ENCODE assay signal across 8 cellular contexts in the genomic region with DNA sequence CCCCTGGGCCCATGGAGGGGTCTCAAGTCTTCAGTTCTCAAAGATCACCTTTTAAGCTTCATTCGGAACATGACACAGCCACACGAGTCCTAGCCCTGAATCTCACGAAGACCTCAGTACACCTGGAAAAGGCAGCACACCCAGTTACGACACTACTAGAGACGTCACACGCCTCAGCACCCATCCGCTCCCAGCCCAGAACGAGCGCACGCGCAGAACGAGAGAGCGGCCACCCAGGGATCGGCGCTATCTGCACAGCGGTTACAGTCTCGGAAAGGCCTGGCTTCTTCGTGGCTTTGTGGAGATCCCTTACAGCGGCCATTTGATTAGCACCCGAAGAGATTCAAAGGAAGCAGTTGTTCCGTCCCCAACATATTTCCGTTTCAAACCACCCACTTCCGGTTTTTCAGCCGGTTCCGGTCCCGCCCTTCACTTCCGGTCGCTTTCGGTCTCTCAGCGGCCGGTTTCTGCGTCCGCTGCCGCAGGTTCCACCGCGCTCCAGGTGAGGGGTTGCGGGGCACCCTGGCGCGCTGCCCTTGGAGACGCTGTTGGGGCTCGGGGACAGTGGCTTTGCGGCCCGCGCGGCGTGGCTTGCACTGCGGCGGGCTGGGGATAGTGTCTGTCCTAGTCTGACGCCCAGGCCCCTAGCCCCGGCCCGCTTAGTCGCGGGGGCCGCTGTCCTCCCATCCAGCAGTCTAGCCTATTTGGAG. TPM values are rescaled to one million over a fixed set of nuclear protein-coding genes. Genes with fewer than 3 reads are reported as not detected.
DNase-seq lines count a peak whose midpoint lies in the region; ATAC-seq lines count a peak whose summit lies in the region.

A gene with protein sequence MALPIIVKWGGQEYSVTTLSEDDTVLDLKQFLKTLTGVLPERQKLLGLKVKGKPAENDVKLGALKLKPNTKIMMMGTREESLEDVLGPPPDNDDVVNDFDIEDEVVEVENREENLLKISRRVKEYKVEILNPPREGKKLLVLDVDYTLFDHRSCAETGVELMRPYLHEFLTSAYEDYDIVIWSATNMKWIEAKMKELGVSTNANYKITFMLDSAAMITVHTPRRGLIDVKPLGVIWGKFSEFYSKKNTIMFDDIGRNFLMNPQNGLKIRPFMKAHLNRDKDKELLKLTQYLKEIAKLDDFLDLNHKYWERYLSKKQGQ (plus strand): TSS at position 432 of the 710 bp plus-strand sequence. CDS start 5,626 bp downstream, outside the sequence.

- H3F3A ChIP-seq in GM23248 (ENCODE audit: insufficient read depth) = no peaks in the 10 kb centered on the region

- H3K4me3 ChIP-seq in GM23248 (peak within 1 kb of the TSS; percentile 92), Karpas-422 (ENCODE audit: low read length) (peak within 1 kb of the TSS; percentile 98)

- H3K4me1 ChIP-seq in GM23248 (ENCODE audit: insufficient read depth) (0 out of 2 replicates have a peak, but pooled peaks cover 10% of the 10 kb centered on the region), Karpas-422 (ENCODE audit: low read length) (peaks cover 24% of the 10 kb centered on the region)

- H3K27me3 Mint-ChIP-seq in activated T-helper 1 cell treated with anti-CD3 and anti-CD28 coated beads, Interleukin-12 subunit alpha, Interleukin-12 subunit beta, Interleukin-2, Interleukin-4 antibody, amounts not matched to agents 30 ng/mL and 10 ng/mL and 1 ng/mL, durations not matched to agents 14 hours and 24 hours and 36 hours (ENCODE audit: insufficient read depth) = peaks cover 2% of the 10 kb centered on the region
- H3K27me3 Mint-ChIP-seq in naive B cell = no peaks in the 10 kb centered on the region
- H3K27me3 Mint-ChIP-seq in stimulated activated memory B cell treated with anti-CD40 and anti-IgM and Interleukin-4, amounts not matched to agents 10 μg/mL and 1 μg/mL and 100 μg/mL, for 72 hours = no peaks in the 10 kb centered on the region

- intact Hi-C loops in activated T-helper 1 cell treated with anti-CD3 and anti-CD28 coated beads, Interleukin-12 subunit alpha, Interleukin-12 subunit beta, Interleukin-2, Interleukin-4 antibody, amounts not matched to agents 30 ng/mL and 10 ng/mL and 1 ng/mL, durations not matched to agents 14 hours and 24 hours and 36 hours (cut with micrococcal nuclease) = loop anchor here (1.0 to 5.0 kb wide), 11 partner anchors 23 to 1531 kb away; partner anchors contain the start of genes PWWP2A, RNF145, THG1L and TTC1

- H2AFZ ChIP-seq in GM23248 (peak within 1 kb of the TSS; percentile 97), Karpas-422 (ENCODE audit: low read length) (peak within 1 kb of the TSS; percentile 87)

- in situ Hi-C loops in GM23248 (cut with MboI) = no loop called here

- DNase-seq in Daoy (ENCODE audit: low read depth) (peak; percentile 88), GM23248 (peak; percentile 87), Karpas-422 (peak; percentile 96), RPMI7951 (ENCODE audit: low read depth) (peak; percentile 79), fibroblast of gingiva (ENCODE audit: low read depth) (peak; percentile 67), naive B cell (peak; percentile 84)
- peak; percentile 71 for DNase-seq in activated T-helper 1 cell treated with anti-CD3 and anti-CD28 coated beads, Interleukin-12 subunit alpha, Interleukin-12 subunit beta, Interleukin-2, Interleukin-4 antibody, amounts not matched to agents 30 ng/mL and 10 ng/mL and 1 ng/mL, durations not matched to agents 14 hours and 24 hours and 36 hours (ENCODE audit: low spot score)

- ATAC-seq in naive B cell (ENCODE audit: low read depth in 2 of 2) = peak; percentile 83 to 84
- ATAC-seq in stimulated activated memory B cell treated with anti-CD40 and anti-IgM and Interleukin-4, amounts not matched to agents 10 μg/mL and 1 μg/mL and 100 μg/mL, for 72 hours = peak; percentile 94

- peak within 1 kb of the TSS; percentile 97 for H3K4me2 ChIP-seq in GM23248 (ENCODE audit: unreplicated experiment)
- H3K4me2 ChIP-seq in Karpas-422 (ENCODE audit: low read depth, low read length, poor library complexity, severe bottlenecking) = peak within 1 kb of the TSS; percentile 82

- peaks cover 35% of the 10 kb centered on the region for H3K36me3 Mint-ChIP-seq in activated T-helper 1 cell treated with anti-CD3 and anti-CD28 coated beads, Interleukin-12 subunit alpha, Interleukin-12 subunit beta, Interleukin-2, Interleukin-4 antibody, amounts not matched to agents 30 ng/mL and 10 ng/mL and 1 ng/mL, durations not matched to agents 14 hours and 24 hours and 36 hours (ENCODE audit: low read depth)
- H3K36me3 Mint-ChIP-seq in naive B cell = peaks cover 11 to 16% of the 10 kb centered on the region in 2 donors
- peaks cover 26% of the 10 kb centered on the region for H3K36me3 Mint-ChIP-seq in stimulated activated memory B cell treated with anti-CD40 and anti-IgM and Interleukin-4, amounts not matched to agents 10 μg/mL and 1 μg/mL and 100 μg/mL, for 72 hours

- H3K9ac ChIP-seq in GM23248 = peak within 1 kb of the TSS; percentile 86
- peak within 1 kb of the TSS; percentile 96 for H3K9ac ChIP-seq in Karpas-422 (ENCODE audit: low read length)

- H3K36me3 ChIP-seq in GM23248 (ENCODE audit: low read depth) = no peaks in the 10 kb centered on the region
- H3K36me3 ChIP-seq in Karpas-422 (ENCODE audit: insufficient read depth, low read length) = 0 out of 2 replicates have a peak, but pooled peaks cover 4% of the 10 kb centered on the region

- H3K27ac ChIP-seq in GM23248 (peak within 1 kb of the TSS; percentile 82), Karpas-422 (ENCODE audit: low read length) (peak within 1 kb of the TSS; percentile 81)

- H3K4me3 Mint-ChIP-seq in activated T-helper 1 cell treated with anti-CD3 and anti-CD28 coated beads, Interleukin-12 subunit alpha, Interleukin-12 subunit beta, Interleukin-2, Interleukin-4 antibody, amounts not matched to agents 30 ng/mL and 10 ng/mL and 1 ng/mL, durations not matched to agents 14 hours and 24 hours and 36 hours = peak within 1 kb of the TSS; percentile 96
- H3K4me3 Mint-ChIP-seq in naive B cell = peak within 1 kb of the TSS; percentile 89 to 99 (median 93)
- peak within 1 kb of the TSS; percentile 85 for H3K4me3 Mint-ChIP-seq in stimulated activated memory B cell treated with anti-CD40 and anti-IgM and Interleukin-4, amounts not matched to agents 10 μg/mL and 1 μg/mL and 100 μg/mL, for 72 hours

- H3K27ac Mint-ChIP-seq in activated T-helper 1 cell treated with anti-CD3 and anti-CD28 coated beads, Interleukin-12 subunit alpha, Interleukin-12 subunit beta, Interleukin-2, Interleukin-4 antibody, amounts not matched to agents 30 ng/mL and 10 ng/mL and 1 ng/mL, durations not matched to agents 14 hours and 24 hours and 36 hours = peak within 1 kb of the TSS; percentile 98
- H3K27ac Mint-ChIP-seq in naive B cell = peak within 1 kb of the TSS; percentile 94 to 99 (median 99)
- peak within 1 kb of the TSS; percentile 97 for H3K27ac Mint-ChIP-seq in stimulated activated memory B cell treated with anti-CD40 and anti-IgM and Interleukin-4, amounts not matched to agents 10 μg/mL and 1 μg/mL and 100 μg/mL, for 72 hours

- H3K9me3 ChIP-seq in GM23248 (ENCODE audit: low read depth) (no peaks in the 10 kb centered on the region), Karpas-422 (ENCODE audit: low read length) (no peaks in the 10 kb centered on the region)

- H3K27me3 ChIP-seq in GM23248 (replicated peaks; ENCODE audit: insufficient read depth) (no peaks in the 10 kb centered on the region), Karpas-422 (ENCODE audit: low read length) (no peaks in the 10 kb centered on the region)

- H3K79me2 ChIP-seq in GM23248 (ENCODE audit: insufficient read depth) (peaks cover 50% of the 10 kb centered on the region), Karpas-422 (ENCODE audit: low read length) (peaks cover 55% of the 10 kb centered on the region)

- peaks cover 21% of the 10 kb centered on the region for H3K4me1 Mint-ChIP-seq in activated T-helper 1 cell treated with anti-CD3 and anti-CD28 coated beads, Interleukin-12 subunit alpha, Interleukin-12 subunit beta, Interleukin-2, Interleukin-4 antibody, amounts not matched to agents 30 ng/mL and 10 ng/mL and 1 ng/mL, durations not matched to agents 14 hours and 24 hours and 36 hours (ENCODE audit: low read depth)
- H3K4me1 Mint-ChIP-seq in naive B cell = peaks cover 29 to 46% (median 35%) of the 10 kb centered on the region in 3 donors
- H3K4me1 Mint-ChIP-seq in stimulated activated memory B cell treated with anti-CD40 and anti-IgM and Interleukin-4, amounts not matched to agents 10 μg/mL and 1 μg/mL and 100 μg/mL, for 72 hours = peaks cover 32% of the 10 kb centered on the region

- H3K9me3 Mint-ChIP-seq in activated T-helper 1 cell treated with anti-CD3 and anti-CD28 coated beads, Interleukin-12 subunit alpha, Interleukin-12 subunit beta, Interleukin-2, Interleukin-4 antibody, amounts not matched to agents 30 ng/mL and 10 ng/mL and 1 ng/mL, durations not matched to agents 14 hours and 24 hours and 36 hours = peaks cover 20% of the 10 kb centered on the region
- H3K9me3 Mint-ChIP-seq in naive B cell = peaks cover 0 to 24% (median 14%) of the 10 kb centered on the region in 7 donors
- no peaks in the 10 kb centered on the region for H3K9me3 Mint-ChIP-seq in stimulated activated memory B cell treated with anti-CD40 and anti-IgM and Interleukin-4, amounts not matched to agents 10 μg/mL and 1 μg/mL and 100 μg/mL, for 72 hours

- H3K9me2 ChIP-seq in GM23248 (ENCODE audit: insufficient read depth) (no peaks in the 10 kb centered on the region), Karpas-422 (replicated peaks; ENCODE audit: insufficient read depth, low read length) (no peaks in the 10 kb centered on the region)

- 2% methylated on average over 43 to 54 of the region's 54 CpGs for WGBS in GM23248 (ENCODE audit: low coverage in 1 of 2, low lambda C conversion rate in 2 of 2, missing lambda C conversion rate in 2 of 2), 2 experiments

- no peaks in the 10 kb centered on the region for H4K20me1 ChIP-seq in GM23248 (ENCODE audit: insufficient read depth)
- H4K20me1 ChIP-seq in Karpas-422 (ENCODE audit: insufficient read depth, low read depth, low read length) = no peaks in the 10 kb centered on the region; the same call in 1 of the 2 replicates

RNA-seq across cellular contexts. Expression of the gene that starts here (rescaled TPM):
- 59.3 and 86.7 TPM in 2 replicates for total RNA-seq in Daoy (2014; rRNA removed; shearing (Covaris generic))
- 24.5 and 38.2 TPM in 2 replicates for total RNA-seq in GM23248 (2014; rRNA removed; shearing (Covaris generic))
- polyA plus RNA-seq in GM23248 (2016; fragmentation: Nextera tagmentation; extraction: Ambion mirVana) (37.6 and 39.8 TPM in 2 replicates), naive B cell (ENCODE audit: low read depth in 6 of 6) (10 to 100 TPM; 48.4 to 69.5 (median 61.2) TPM)
- total RNA-seq in Karpas-422 (2014; rRNA removed; shearing (Covaris generic); ENCODE audit: low replicate concordance) = 15.8 and 36.2 TPM in 2 replicates
- 29.2 and 42.3 TPM in 2 replicates for total RNA-seq in RPMI7951 (2014; rRNA removed; shearing (Covaris generic))
- 30.8 and 32.3 TPM in 2 replicates for total RNA-seq in activated T-helper 1 cell treated with anti-CD3 and anti-CD28 coated beads, Interleukin-12 subunit alpha, Interleukin-12 subunit beta, Interleukin-2, Interleukin-4 antibody, amounts not matched to agents 30 ng/mL and 10 ng/mL and 1 ng/mL, durations not matched to agents 14 hours and 24 hours and 36 hours

Comparison
In these comparisons a context has a peak if more than half of its experiments do, and no peak if none do; other contexts are left out.
1. Peak in every context shown above with its lines: DNase-seq, ATAC-seq, H3K4me3 ChIP-seq and H3K27ac ChIP-seq.